22 cellular contexts compared by ENCODE assay signal in the genomic region with DNA sequence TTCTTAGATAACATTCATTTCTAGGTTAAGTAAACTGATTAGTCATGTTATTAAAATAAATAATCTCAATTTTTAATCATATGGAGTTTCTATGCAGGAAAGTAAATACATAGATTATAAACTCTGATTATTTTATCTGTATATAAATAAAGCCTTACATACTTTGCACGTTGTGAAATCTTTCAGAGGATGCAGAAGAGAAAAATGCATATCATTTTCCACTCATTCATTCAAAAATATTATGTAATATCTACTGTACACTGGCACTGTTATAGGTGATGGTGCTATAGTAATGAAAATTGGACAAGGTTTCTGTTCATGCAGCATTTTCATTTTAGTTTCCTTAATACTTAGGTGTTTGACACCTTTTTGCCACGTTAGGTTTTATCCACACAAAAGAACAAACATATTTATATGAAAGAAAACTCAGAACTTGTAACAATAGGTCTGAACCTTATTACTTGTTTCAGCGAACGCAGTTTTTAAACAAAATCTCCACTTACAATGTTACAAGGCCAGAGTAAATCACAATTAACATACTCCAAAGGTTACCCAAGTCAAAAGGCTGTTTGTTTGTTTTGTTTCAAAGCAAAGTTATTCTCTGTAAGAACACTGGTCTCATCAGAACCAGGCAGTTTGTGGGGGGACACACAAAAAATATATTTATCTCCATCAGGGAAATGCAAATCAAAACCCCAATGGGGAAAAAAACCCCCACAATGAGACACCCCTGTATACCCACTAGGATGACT.
"Had no signal": no experiment of that assay in that cellular context is flagged by ENCODE, and none has a peak within 500 bp of the region (broad histone marks: within the 10 kb centered on the region; RNA-seq: fewer than 3 reads in every experiment).

No MANE protein-coding gene starts in this region.

- H3K27me3 Mint-ChIP-seq: memory B cell; natural killer cell treated with Interleukin-12 subunit alpha and Interleukin-12 subunit beta and Interleukin-15 and Interleukin-18, amount 100 ng/mL, for 72 hours; stimulated activated naive B cell treated with anti-CD40 and anti-IgM and Interleukin-4, amounts not matched to agents 10 μg/mL and 1 μg/mL and 100 μg/mL, for 72 hours; type B pancreatic cell had no signal

- H3K4me1 Mint-ChIP-seq: memory B cell; stimulated activated naive B cell treated with anti-CD40 and anti-IgM and Interleukin-4, amounts not matched to agents 10 μg/mL and 1 μg/mL and 100 μg/mL, for 72 hours had no signal

- H3K27me3 ChIP-seq: ascending aorta, brain microvascular endothelial cell, esophagus muscularis mucosa, gastrocnemius medialis, vagina had no signal

- H3K27ac ChIP-seq: ascending aorta, brain microvascular endothelial cell, esophagus muscularis mucosa, gastrocnemius medialis, vagina had no signal

- H3K4me3 Mint-ChIP-seq: activated T-cell treated with anti-CD3 and anti-CD28 coated beads, Interleukin-2, amount 50 U/mL, for 72 hours; memory B cell; natural killer cell treated with Interleukin-12 subunit alpha and Interleukin-12 subunit beta and Interleukin-15 and Interleukin-18, amount 100 ng/mL, for 72 hours; stimulated activated naive B cell treated with anti-CD40 and anti-IgM and Interleukin-4, amounts not matched to agents 10 μg/mL and 1 μg/mL and 100 μg/mL, for 72 hours; T-helper 1 cell treated with Interleukin-12 subunit alpha and Interleukin-12 subunit beta and Interleukin-4 antibody, amounts not matched to agents 30 μg/mL and 1 μg/mL, for 36 hours; type B pancreatic cell had no signal

- ATAC-seq: activated T-cell treated with anti-CD3 and anti-CD28 coated beads, Interleukin-2, amount 50 U/mL, for 72 hours; gastrocnemius medialis; natural killer cell treated with Interleukin-12 subunit alpha and Interleukin-12 subunit beta and Interleukin-15 and Interleukin-18, amount 100 ng/mL, for 72 hours; right cardiac atrium; stimulated activated naive B cell treated with anti-CD40 and anti-IgM and Interleukin-4, amounts not matched to agents 10 μg/mL and 1 μg/mL and 100 μg/mL, for 72 hours had no signal

- H3K4me1 ChIP-seq: ascending aorta, esophagus muscularis mucosa, gastrocnemius medialis, vagina had no signal

- H3K9me3 Mint-ChIP-seq: activated T-cell treated with anti-CD3 and anti-CD28 coated beads, Interleukin-2, amount 50 U/mL, for 72 hours; memory B cell; natural killer cell treated with Interleukin-12 subunit alpha and Interleukin-12 subunit beta and Interleukin-15 and Interleukin-18, amount 100 ng/mL, for 72 hours; stimulated activated naive B cell treated with anti-CD40 and anti-IgM and Interleukin-4, amounts not matched to agents 10 μg/mL and 1 μg/mL and 100 μg/mL, for 72 hours; T-helper 1 cell treated with Interleukin-12 subunit alpha and Interleukin-12 subunit beta and Interleukin-4 antibody, amounts not matched to agents 30 μg/mL and 1 μg/mL, for 36 hours; type B pancreatic cell had no signal

- H3K4me3 ChIP-seq: ascending aorta, esophagus muscularis mucosa, gastrocnemius medialis, vagina had no signal

- H3K9me3 ChIP-seq: ascending aorta, esophagus muscularis mucosa, gastrocnemius medialis, vagina had no signal

- H3K27ac Mint-ChIP-seq: memory B cell; stimulated activated naive B cell treated with anti-CD40 and anti-IgM and Interleukin-4, amounts not matched to agents 10 μg/mL and 1 μg/mL and 100 μg/mL, for 72 hours; T-helper 1 cell treated with Interleukin-12 subunit alpha and Interleukin-12 subunit beta and Interleukin-4 antibody, amounts not matched to agents 30 μg/mL and 1 μg/mL, for 36 hours; type B pancreatic cell had no signal

- DNase-seq: activated CD4-positive, alpha-beta T cell treated with anti-CD3 and anti-CD28 coated beads for 4 hours; activated CD4-positive, alpha-beta T cell treated with anti-CD3 and anti-CD28 coated beads, Interleukin-2, amount 50 U/mL, for 48 hours; activated CD4-positive, CD25-positive, alpha-beta regulatory T cell; activated CD8-positive, alpha-beta memory T cell treated with anti-CD3 and anti-CD28 coated beads, Interleukin-2, amount 50 U/mL, for 48 hours; activated gamma-delta T cell; activated naive CD4-positive, alpha-beta T cell treated with anti-CD3 and anti-CD28 coated beads, Interleukin-2, amount 50 U/mL, for 16 hours; activated T-cell treated with anti-CD3 and anti-CD28 coated beads, Interleukin-2, amount 50 U/mL, for 72 hours; brain microvascular endothelial cell; caudate nucleus; effector memory CD4-positive, alpha-beta T cell; gastrocnemius medialis; hippocampal formation; right cardiac atrium; stimulated activated CD4-positive, alpha-beta T cell treated with anti-CD3 and anti-CD28 coated beads, Interleukin-2, amount 100 ng/mL, for 24 hours; stimulated activated naive B cell treated with anti-CD40 and anti-IgM and Interleukin-4, amounts not matched to agents 10 μg/mL and 1 μg/mL and 100 μg/mL, for 72 hours had no signal
